ENCODE assay signal across 8 cellular contexts in the genomic region with DNA sequence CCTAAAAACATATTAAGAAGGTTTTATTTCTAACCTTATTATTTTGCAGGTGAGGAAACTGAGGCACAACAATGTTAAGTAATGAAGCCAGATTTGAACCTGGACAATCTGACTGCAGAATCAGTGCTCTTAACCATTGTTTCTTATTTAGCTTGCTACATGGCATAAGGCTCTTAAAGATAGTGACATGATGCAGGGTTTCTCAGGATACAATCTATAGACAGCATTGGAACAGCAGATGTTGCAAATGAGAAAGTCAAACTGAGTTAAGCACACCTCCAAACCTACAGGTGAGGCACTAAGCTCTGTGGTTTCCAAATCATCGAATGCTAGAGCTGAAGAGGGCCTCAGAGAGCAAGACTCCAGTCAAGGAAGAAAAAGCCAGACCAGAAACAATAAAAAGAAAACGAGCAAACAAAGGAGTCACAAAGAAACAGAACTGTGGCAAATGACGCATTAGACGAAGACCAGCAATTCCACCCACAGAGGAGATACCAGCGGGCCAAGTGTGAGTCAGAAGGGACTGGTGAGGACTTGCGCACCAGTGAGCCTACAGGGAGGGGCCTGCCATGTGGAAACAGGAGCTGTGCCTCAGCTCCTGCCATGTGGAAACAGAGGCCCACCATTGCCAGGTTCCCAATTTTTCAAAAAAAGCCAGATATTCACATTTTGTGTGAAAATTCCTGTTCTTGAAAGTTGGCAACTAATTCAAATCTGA. TPM values are rescaled to one million over a fixed set of nuclear protein-coding genes. Genes with fewer than 3 reads are reported as not detected.
A peak's percentile ranks its signal among the peaks of the same experiment; 100 is the strongest.
DNase-seq lines count a peak whose midpoint lies in the region; ATAC-seq and TF ChIP-seq lines count a peak whose summit lies in the region.

No MANE protein-coding gene starts in this region.

- H3K9me3 ChIP-seq in esophagus (ENCODE audit: control insufficient read depth in 2 of 2, insufficient read depth in 1 of 2, low read depth in 1 of 2, low read length in 1 of 2) (no peaks in the 10 kb centered on the region), BE2C (no peaks in the 10 kb centered on the region)

- H3K4me1 ChIP-seq in esophagus (ENCODE audit: control insufficient read depth in 2 of 2, insufficient read depth in 2 of 2, low read length in 1 of 2) (peaks cover 0 to 6% of the 10 kb centered on the region in 2 donors), BE2C (no peaks in the 10 kb centered on the region)

- 35 to 43% methylated on average over 6 of the region's 6 CpGs for whole genome bisulfite sequencing in esophagus, 2 donors

- ATAC-seq in GM19397 (IDR thresholded peaks at IDR 0.05; ENCODE audit: unreplicated experiment) (peak; percentile 56), HG03521 (IDR thresholded peaks at IDR 0.05; ENCODE audit: unreplicated experiment) (peak; percentile 55)

- no peak for TF ChIP-seq CTCF in BE2C (IDR thresholded peaks at IDR 0.05; ENCODE audit: low read depth, low read length)

- H3K27me3 ChIP-seq in esophagus (ENCODE audit: control insufficient read depth in 1 of 2, insufficient read depth in 2 of 2, low read length in 2 of 2) (no peaks in the 10 kb centered on the region), BE2C (no peaks in the 10 kb centered on the region)

- H3K27ac ChIP-seq in esophagus (ENCODE audit: low read depth in 2 of 2, low read length in 1 of 2) = peak overlapping the region; percentile 78 to 83

- H3K36me3 ChIP-seq in esophagus (ENCODE audit: control insufficient read depth in 2 of 2, insufficient read depth in 2 of 2, low read length in 1 of 2) (no peaks in the 10 kb centered on the region), BE2C (no peaks in the 10 kb centered on the region)

- H3K4me3 ChIP-seq in esophagus (ENCODE audit: low read depth in 1 of 2, low read length in 2 of 2) (no peak overlapping the region), BE2C (ENCODE audit: low read depth, low read length) (no peak overlapping the region)

- DNase-seq in AG08395 (ENCODE audit: low spot score) (peak; percentile 56), middle frontal gyrus (ENCODE audit: extremely low spot score, low spot score) (no peak), BE2C (no peak)
- peak; percentile 87 for DNase-seq in activated CD4-positive, alpha-beta T cell treated with anti-CD3 and anti-CD28 coated beads for 48 hours
- peak; percentile 58 for DNase-seq in stimulated activated CD4-positive, alpha-beta T cell treated with anti-CD3 and anti-CD28 coated beads, Interleukin-12 subunit alpha, Interleukin-12 subunit beta, amount 100 ng/mL, for 4 hours

RNA-seq across cellular contexts. Expression of gene CD58, which starts 14.4 kb away (rescaled TPM):
- polyA plus RNA-seq in esophagus = 10 to 100 TPM; 21.2 to 25.3 TPM
- polyA plus RNA-seq in BE2C (2012; ENCODE audit: insufficient read depth, insufficient read length, low read depth) = 4.9 TPM

Comparison
In these comparisons a context has a peak if more than half of its experiments do, and no peak if none do; other contexts are left out.
1. DNase-seq: peak in AG08395 (single experiment), activated CD4-positive, alpha-beta T cell treated with anti-CD3 and anti-CD28 coated beads for 48 hours (single experiment) and stimulated activated CD4-positive, alpha-beta T cell treated with anti-CD3 and anti-CD28 coated beads, Interleukin-12 subunit alpha, Interleukin-12 subunit beta, amount 100 ng/mL, for 4 hours (single experiment); none in middle frontal gyrus (single experiment) and BE2C (single experiment).